11 cellular contexts compared by ENCODE assay signal in genomic region chr14:75720828-75721227, GRCh38. TPM values are rescaled to one million over a fixed set of nuclear protein-coding genes. Genes with fewer than 3 reads are reported as not detected.
DNase-seq lines count a peak whose midpoint lies in the region; ATAC-seq, FAIRE-seq and TF ChIP-seq lines count a peak whose summit lies in the region.
"Had no signal": no experiment of that assay in that cellular context is flagged by ENCODE, and none has a peak within 500 bp of the region (broad histone marks: within the 10 kb centered on the region; RNA-seq: fewer than 3 reads in every experiment).

No MANE protein-coding gene starts in this region.

- BruUV-seq in HepG2 (replicated peaks; lab: Mats Ljungman, UMichigan) (no TSS peak), Calu3 (replicated peaks; lab: Mats Ljungman, UMichigan) (no TSS peak)

- no peak for FAIRE-seq in HepG2 (lab: Jason Lieb, UNC)
- FAIRE-seq: A549 had no signal

- H3K9ac ChIP-seq in liver (ENCODE audit: low read depth in 1 of 2, low read length in 2 of 2) (no peak overlapping the region), HepG2 (ENCODE audit: insufficient read depth, low read depth, low read length) (no peak overlapping the region)

- in situ Hi-C loops in HepG2 (cut with HindIII; ENCODE audit: extremely low pct_ligation_motif_present, low pct_unique_long_range_greater_than_20kb): loop anchor here (25.0 kb wide), 1 partner anchor 666 kb away; the partner anchor contains the start of gene ESRRB

- H3K4me3 ChIP-seq in liver (ENCODE audit: low read depth in 1 of 3, low read length in 3 of 3) (no peak overlapping the region), HepG2 (replicated peaks in 1 of 3; ENCODE audit: insufficient read depth in 1 of 3, low read depth in 2 of 3, low read length in 3 of 3) (no peak overlapping the region)
- H3K4me3 ChIP-seq: A549 had no signal

- TF ChIP-seq CTCF in liver (IDR thresholded peaks at IDR 0.05; ENCODE audit: low read depth, low read length, missing input control) (no peak), HepG2 (CRISPR knock-in tag; IDR thresholded peaks at IDR 0.05) (no peak), Calu3 (IDR thresholded peaks at IDR 0.05; ENCODE audit: unreplicated experiment) (no peak)

- H3K9me3 Mint-ChIP-seq in Calu3 (ENCODE audit: low read depth, unreplicated experiment): no peaks in the 10 kb centered on the region
- H3K9me3 Mint-ChIP-seq: neural crest cell had no signal

- H3K4me1 ChIP-seq in liver (ENCODE audit: control insufficient read depth in 4 of 4, insufficient read depth in 4 of 4, low read length in 3 of 4) (peaks cover 0 to 8% (median 1%) of the 10 kb centered on the region in 4 donors), HepG2 (ENCODE audit: insufficient read depth, low read length) (no peaks in the 10 kb centered on the region)

- TF ChIP-seq POLR2A in HepG2 (IDR thresholded peaks at IDR 0.05; ENCODE audit: insufficient read depth in 1 of 2, low read depth in 2 of 2, low read length in 2 of 2): no peak

- H4K20me1 ChIP-seq in HepG2 (ENCODE audit: insufficient read depth, low read length): no peaks in the 10 kb centered on the region

- no peaks in the 10 kb centered on the region for H3K27me3 Mint-ChIP-seq in Calu3 (ENCODE audit: unreplicated experiment)

- TF ChIP-seq EP300 in HepG2 (IDR thresholded peaks at IDR 0.05; ENCODE audit: low read depth in 2 of 2, low read length in 2 of 2) (no peak), HepG2 (CRISPR knock-in tag; IDR thresholded peaks at IDR 0.05; ENCODE audit: borderline replicate concordance) (no peak)

- H3K27ac ChIP-seq in liver (ENCODE audit: low read depth in 1 of 2, low read length in 2 of 2): peak overlapping the region; percentile 48 to 51
- no peak overlapping the region for H3K27ac ChIP-seq in HepG2 (ENCODE audit: extremely low read length, insufficient read depth, low read length)
- H3K27ac ChIP-seq: A549, epithelial cell of prostate had no signal

- POLR2A ChIA-PET in HepG2 (lab: Yijun Ruan, JAX): no interaction called here

- intact Hi-C loops in HepG2 (cut with micrococcal nuclease; ENCODE audit: unreplicated experiment): no loop called here
- intact Hi-C loops in left cardiac atrium (cut with DNase I): loop anchor here in 1 of 2 donors (5.0 kb wide), 1 partner anchor 61 kb away; no protein-coding TSS in a partner anchor
- intact Hi-C loops in Calu3 (cut with micrococcal nuclease; ENCODE audit: unreplicated experiment): no loop called here

- peaks cover 0 to 2% (median 0%) of the 10 kb centered on the region in 4 donors for H3K36me3 ChIP-seq in liver (ENCODE audit: control insufficient read depth in 4 of 4, insufficient read depth in 3 of 4, low read depth in 1 of 4, low read length in 3 of 4)
- H3K36me3 ChIP-seq in HepG2 (replicated peaks in 1 of 2; ENCODE audit: control insufficient read depth in 1 of 2, insufficient read depth in 2 of 2, low read length in 2 of 2): peaks cover 9 to 50% of the 10 kb centered on the region in 2 experiments

- H2AFZ ChIP-seq in HepG2 (ENCODE audit: low read length): no peak overlapping the region

- CTCF ChIA-PET in HepG2 (lab: Yijun Ruan, JAX; ENCODE audit: low intra/inter-chr PET ratio, low total read pairs) (no interaction called here), Calu3 (lab: Charles Lee) (no interaction called here)

- ATAC-seq in HepG2: no peak
- ATAC-seq in left cardiac atrium: peak; percentile 90 to 91
- ATAC-seq in HG03159 (IDR thresholded peaks at IDR 0.05; ENCODE audit: unreplicated experiment): no peak
- ATAC-seq: A549 had no signal

- no peak for TF ChIP-seq RAD21 in liver (IDR thresholded peaks at IDR 0.05)
- TF ChIP-seq RAD21 in HepG2 (CRISPR knock-in tag; IDR thresholded peaks at IDR 0.05): no peak

- no peak overlapping the region for H3K4me3 Mint-ChIP-seq in Calu3 (ENCODE audit: low read depth, unreplicated experiment)
- H3K4me3 Mint-ChIP-seq: neural crest cell had no signal

- H3K9me3 ChIP-seq in liver (ENCODE audit: control insufficient read depth in 4 of 4, low read length in 3 of 4): no peaks in the 10 kb centered on the region
- no peaks in the 10 kb centered on the region for H3K9me3 ChIP-seq in HepG2 (ENCODE audit: low read length)
- H3K9me3 ChIP-seq: A549 had no signal

- no peak for DNase-seq in HepG2 (ENCODE audit: low spot score)
- DNase-seq in left cardiac atrium: peak; percentile 69
- peak; percentile 95 for DNase-seq in pons (ENCODE audit: low spot score)
- no peak for DNase-seq in effector CD8-positive, alpha-beta T cell (lab: John Stamatoyannopoulos, UW)
- no peak for DNase-seq in Calu3
- no peak for DNase-seq in NCI-H2081 treated with DMSO at 0.1 percent for 48 hours (lab: John Stamatoyannopoulos, UW)

- no peaks in the 10 kb centered on the region for H3K4me1 Mint-ChIP-seq in Calu3 (ENCODE audit: low read depth, unreplicated experiment)

- peaks cover 5% of the 10 kb centered on the region for H3K36me3 Mint-ChIP-seq in Calu3 (ENCODE audit: insufficient read depth, unreplicated experiment)

- H3K79me2 ChIP-seq in HepG2 (ENCODE audit: insufficient read depth, low read length): no peaks in the 10 kb centered on the region

- no peak overlapping the region for H3K4me2 ChIP-seq in HepG2 (ENCODE audit: low read depth, low read length)
- H3K4me2 ChIP-seq: A549 had no signal

- H3K27ac Mint-ChIP-seq in Calu3 (ENCODE audit: unreplicated experiment): no peak overlapping the region

- WGBS in liver: 40% methylated on average over 4 of the region's 4 CpGs
- WGBS in HepG2 (ENCODE audit: low lambda C conversion rate): 94% methylated on average over 4 of the region's 4 CpGs

- no peaks in the 10 kb centered on the region for H3K27me3 ChIP-seq in liver (ENCODE audit: control insufficient read depth in 4 of 4, insufficient read depth in 4 of 4, low read length in 3 of 4)
- H3K27me3 ChIP-seq in HepG2 (ENCODE audit: control insufficient read depth in 1 of 2, insufficient read depth in 2 of 2, low read length in 2 of 2): no peaks in the 10 kb centered on the region

TF ChIP-seq in liver, 16 proteins besides CTCF, POLR2A, EP300 and RAD21 (continues in another document):
- TF ChIP-seq HNF4G (IDR thresholded peaks at IDR 0.05) (no peak), NR2F2 (IDR thresholded peaks at IDR 0.05) (no peak), GABPA (IDR thresholded peaks at IDR 0.05 in 1 of 2, conservative IDR thresholded peaks at IDR 0.05 in 1 of 2) (no peak), TAF1 (conservative IDR thresholded peaks at IDR 0.05) (no peak), YY1 (IDR thresholded peaks at IDR 0.05) (no peak), FOXA1 (IDR thresholded peaks at IDR 0.05) (no peak), FOXA2 (IDR thresholded peaks at IDR 0.05) (no peak), EGR1 (IDR thresholded peaks at IDR 0.05; ENCODE audit: low read depth in 2 of 2) (no peak), ATF3 (IDR thresholded peaks at IDR 0.05) (no peak)

TF ChIP-seq in HepG2, 621 proteins besides CTCF, POLR2A, EP300 and RAD21 (continues in another document):
- TF ChIP-seq TCF7L2 (IDR thresholded peaks at IDR 0.05; ENCODE audit: low read depth, low read length): no peak
- no peak for TF ChIP-seq MYPOP (CRISPR knock-in tag; IDR thresholded peaks at IDR 0.05)
- no peak for TF ChIP-seq HCFC1 (IDR thresholded peaks at IDR 0.05; ENCODE audit: low read depth, low read length)
- no peak for TF ChIP-seq ZFX (CRISPR knock-in tag; IDR thresholded peaks at IDR 0.05; ENCODE audit: low read depth)
- TF ChIP-seq PAF1 (CRISPR knock-in tag; IDR thresholded peaks at IDR 0.05): no peak
- no peak for TF ChIP-seq MXD4 (CRISPR knock-in tag; IDR thresholded peaks at IDR 0.05)
- TF ChIP-seq U2AF1 (optimal IDR thresholded peaks at IDR 0.05; ENCODE audit: low read depth, low read length): no peak
- TF ChIP-seq RARA (CRISPR knock-in tag; IDR thresholded peaks at IDR 0.05): no peak
- no peak for TF ChIP-seq RBAK (CRISPR knock-in tag; IDR thresholded peaks at IDR 0.05)

RNA-seq across cellular contexts. Expression of gene TTLL5, which starts 59.8 kb away (rescaled TPM):
- total RNA-seq in liver: 10 to 100 TPM; 14.0 to 14.2 TPM
- 1 to 10 TPM; 4.3 to 5.7 TPM for polyA plus RNA-seq in liver
- total RNA-seq in HepG2 (2016; rRNA removed; fragmentation: Illumina TruSeq; extraction: Trizol): 18.8 and 22.0 TPM in 2 replicates
- total RNA-seq in HepG2 (2016; cell fraction: cytosol; rRNA removed; fragmentation: Illumina TruSeq; extraction: Trizol; ENCODE audit: low read depth): 11.0 and 13.0 TPM in 2 replicates
- total RNA-seq in HepG2 (2016; cell fraction: insoluble cytoplasmic fraction; rRNA removed; fragmentation: Illumina TruSeq; extraction: Trizol): 18.4 and 19.9 TPM in 2 replicates
- total RNA-seq in HepG2 (2016; cell fraction: membrane; rRNA removed; fragmentation: Illumina TruSeq; extraction: Trizol): 15.7 and 19.1 TPM in 2 replicates
- 48.7 and 50.9 TPM in 2 replicates for total RNA-seq in HepG2 (2016; cell fraction: nucleus; rRNA removed; fragmentation: Illumina TruSeq; extraction: Trizol)
- 9.5 and 11.8 TPM in 2 replicates for polyA plus RNA-seq in HepG2 (2011; rRNA removed)
- polyA plus RNA-seq in HepG2 (2011; cell fraction: cytosol; rRNA removed): 7.3 and 8.3 TPM in 2 replicates
- polyA plus RNA-seq in HepG2 (2011; cell fraction: nucleus; rRNA removed): 11.3 and 11.7 TPM in 2 replicates
- 10.1 and 11.0 TPM in 2 replicates for polyA plus RNA-seq in HepG2 (2012)
- 5.1 and 5.9 TPM in 2 replicates for polyA plus RNA-seq in HepG2 (2016; cell fraction: cytosol; fragmentation: Illumina TruSeq; extraction: Trizol; ENCODE audit: low read depth)
- 23.6 and 26.9 TPM in 2 replicates for polyA plus RNA-seq in HepG2 (2016; cell fraction: insoluble cytoplasmic fraction; fragmentation: Illumina TruSeq; extraction: Trizol; ENCODE audit: low read depth)
- polyA plus RNA-seq in HepG2 (2016; cell fraction: membrane; fragmentation: Illumina TruSeq; extraction: Trizol; ENCODE audit: low read depth): 15.3 and 15.6 TPM in 2 replicates
- polyA plus RNA-seq in HepG2 (2016; cell fraction: nucleus; fragmentation: Illumina TruSeq; extraction: Trizol; ENCODE audit: insufficient read depth, low read depth): 18.3 and 22.1 TPM in 2 replicates
- 29.7 and 74.9 TPM in 2 replicates for polyA minus RNA-seq in HepG2 (2011; rRNA and poly(A)+ RNA removed; ENCODE audit: low replicate concordance)
- 13.5 and 18.4 TPM in 2 replicates for polyA minus RNA-seq in HepG2 (2011; cell fraction: cytosol; rRNA and poly(A)+ RNA removed)
- polyA minus RNA-seq in HepG2 (2011; cell fraction: nucleus; rRNA and poly(A)+ RNA removed): 88.6 and 109 TPM in 2 replicates
- total RNA-seq in left cardiac atrium: 10 to 100 TPM; 18.1 to 21.1 TPM
- 46.8 and 47.5 TPM in 2 replicates for total RNA-seq in Calu3 (2022)

Comparison
In these comparisons a context has a peak if more than half of its experiments do, and no peak if none do; other contexts are left out.
1. ATAC-seq: peak in left cardiac atrium (2 of 2); none in HepG2 (single experiment) and HG03159 (single experiment).
2. DNase-seq: peak in left cardiac atrium (single experiment) and pons (single experiment); none in HepG2 (single experiment), effector CD8-positive, alpha-beta T cell (single experiment), Calu3 (single experiment) and NCI-H2081 treated with DMSO at 0.1 percent for 48 hours (single experiment).